In genomic region chr2:204024503-204024902, GRCh38 we compare ENCODE assay signal across 8 cellular contexts.
A peak's percentile ranks its signal among the peaks of the same experiment; 100 is the strongest.
DNase-seq lines count a peak whose midpoint lies in the region; ATAC-seq, FAIRE-seq and TF ChIP-seq lines count a peak whose summit lies in the region.

No MANE protein-coding gene starts in this region.

- FAIRE-seq in A204.1 (lab: Jason Lieb, UNC), result peak; percentile 80

- TF ChIP-seq CTCF in GM10266 (IDR thresholded peaks at IDR 0.05; ENCODE audit: control insufficient read depth, insufficient read depth, low read depth, missing control alignments), result peak; percentile 39

- ATAC-seq in HG02870 (IDR thresholded peaks at IDR 0.05; ENCODE audit: unreplicated experiment) (no peak), GM18520 (IDR thresholded peaks at IDR 0.05; ENCODE audit: unreplicated experiment) (no peak)

- no peak for DNase-seq in GM10266 (ENCODE audit: extremely low spot score)
- peak; percentile 38 to 66 for DNase-seq in NCI-H446 (lab: John Stamatoyannopoulos, UW)
- peak; percentile 2 for DNase-seq in cerebellum (ENCODE audit: low spot score)
- peak; percentile 68 to 77 for DNase-seq in lung microvascular endothelial cell (ENCODE audit: low read depth in 2 of 2)
- no peak for DNase-seq in activated naive CD4-positive, alpha-beta T cell (lab: John Stamatoyannopoulos, UW)

Comparison
In these comparisons a context has a peak if more than half of its experiments do, and no peak if none do; other contexts are left out.
1. DNase-seq: peak in NCI-H446 (2 of 2), cerebellum (single experiment) and lung microvascular endothelial cell (2 of 2); none in GM10266 (single experiment) and activated naive CD4-positive, alpha-beta T cell (0 of 4).